Comparison of ENCODE assay signal across 33 cellular contexts in the genomic region with DNA sequence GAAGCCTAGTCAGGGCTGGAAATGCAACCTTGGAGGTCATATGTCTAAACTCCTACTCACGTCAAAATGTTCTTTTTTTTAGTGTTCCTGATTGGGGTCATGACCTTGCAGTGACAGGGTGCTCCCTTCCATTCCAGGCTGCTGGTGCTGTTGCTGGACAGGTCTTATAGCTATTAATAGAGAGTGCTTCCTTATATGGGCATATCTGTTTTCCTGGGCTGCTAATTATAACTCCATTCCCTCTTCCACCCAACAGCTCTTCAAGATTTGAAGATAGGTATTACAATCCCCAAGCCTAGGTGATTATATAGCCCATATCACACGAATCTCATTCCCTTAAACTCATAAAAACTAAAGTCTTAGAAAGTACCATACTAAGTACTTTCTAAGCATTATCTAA. TPM values are rescaled to one million over a fixed set of nuclear protein-coding genes. Genes with fewer than 3 reads are reported as not detected.
"Had no signal": no experiment of that assay in that cellular context is flagged by ENCODE, and none has a peak within 500 bp of the region (broad histone marks: within the 10 kb centered on the region; RNA-seq: fewer than 3 reads in every experiment).

No MANE protein-coding gene starts in this region.

- H3K9me3 Mint-ChIP-seq: mesothelial cell of epicardium; natural killer cell; stimulated activated memory B cell treated with anti-CD40 and anti-IgM and Interleukin-4, amounts not matched to agents 10 μg/mL and 1 μg/mL and 100 μg/mL, for 72 hours; stimulated activated naive CD8-positive, alpha-beta T cell treated with anti-CD3 and anti-CD28 coated beads, Interleukin-15, amount 100 ng/mL, for 72 hours had no signal

- FAIRE-seq: urothelium cell line had no signal

- H3K36me3 Mint-ChIP-seq: mesothelial cell of epicardium; stimulated activated memory B cell treated with anti-CD40 and anti-IgM and Interleukin-4, amounts not matched to agents 10 μg/mL and 1 μg/mL and 100 μg/mL, for 72 hours had no signal

- H3K27ac Mint-ChIP-seq: mesothelial cell of epicardium; natural killer cell; stimulated activated memory B cell treated with anti-CD40 and anti-IgM and Interleukin-4, amounts not matched to agents 10 μg/mL and 1 μg/mL and 100 μg/mL, for 72 hours; stimulated activated naive CD8-positive, alpha-beta T cell treated with anti-CD3 and anti-CD28 coated beads, Interleukin-15, amount 100 ng/mL, for 72 hours had no signal

- DNase-seq: heart right ventricle; islet precursor cell; kidney glomerular epithelial cell; left cardiac atrium; lower lobe of right lung; mammary epithelial cell; mesenchymal stem cell; naive B cell; natural killer cell; nucleus accumbens; psoas muscle; stimulated activated CD4-positive, alpha-beta T cell treated with anti-CD3 and anti-CD28 coated beads, Interleukin-1b, Interleukin-23, amount 100 ng/mL, for 48 hours; stimulated activated CD4-positive, alpha-beta T cell treated with anti-CD3 and anti-CD28 coated beads, Interleukin-2, amount 100 ng/mL, for 48 hours; stimulated activated CD4-positive, alpha-beta T cell treated with anti-CD3 and anti-CD28 coated beads, Interleukin-4, amount 100 ng/mL, for 4 hours; stimulated activated CD8-positive, alpha-beta memory T cell treated with anti-CD3 and anti-CD28 coated beads, Interleukin-4, amount 100 ng/mL, for 48 hours; stimulated activated naive CD4-positive, alpha-beta T cell treated with Interleukin-2 at 50 U/mL for 16 hours; stimulated activated naive CD8-positive, alpha-beta T cell treated with anti-CD3 and anti-CD28 coated beads, Interleukin-15, amount 100 ng/mL, for 72 hours; substantia nigra; thyroid gland; transverse colon; upper lobe of right lung had no signal

- H3K4me1 Mint-ChIP-seq: natural killer cell had no signal

- H3K4me3 Mint-ChIP-seq: mesothelial cell of epicardium; natural killer cell; neural crest cell; stimulated activated memory B cell treated with anti-CD40 and anti-IgM and Interleukin-4, amounts not matched to agents 10 μg/mL and 1 μg/mL and 100 μg/mL, for 72 hours; stimulated activated naive CD8-positive, alpha-beta T cell treated with anti-CD3 and anti-CD28 coated beads, Interleukin-15, amount 100 ng/mL, for 72 hours had no signal

- H3K4me3 ChIP-seq: heart right ventricle, hepatocyte, left lung, lower lobe of right lung, psoas muscle, smooth muscle cell, thyroid gland, transverse colon, upper lobe of right lung had no signal

- H3K36me3 ChIP-seq: heart right ventricle, left lung, lower lobe of right lung, thyroid gland, transverse colon, upper lobe of right lung had no signal

- H3K4me1 ChIP-seq: left lung, parathyroid adenoma, psoas muscle had no signal

- H3K27ac ChIP-seq: heart right ventricle, hepatocyte, left lung, lower lobe of right lung, parathyroid adenoma, psoas muscle, thyroid gland, transverse colon, upper lobe of right lung had no signal

- H3K9ac ChIP-seq: parathyroid adenoma had no signal

- H3K9me3 ChIP-seq: heart right ventricle, left lung, lower lobe of right lung, psoas muscle, thyroid gland, transverse colon, upper lobe of right lung had no signal

- ATAC-seq: heart right ventricle; left cardiac atrium; left lung; lower lobe of right lung; natural killer cell; psoas muscle; stimulated activated memory B cell treated with anti-CD40 and anti-IgM and Interleukin-4, amounts not matched to agents 10 μg/mL and 1 μg/mL and 100 μg/mL, for 72 hours; stimulated activated naive CD8-positive, alpha-beta T cell treated with anti-CD3 and anti-CD28 coated beads, Interleukin-15, amount 100 ng/mL, for 72 hours; upper lobe of right lung had no signal

RNA-seq across cellular contexts. Expression of a gene that starts 12.6 kb away (rescaled TPM):
- total RNA-seq: liver, mammary epithelial cell, mononuclear cell, natural killer cell, osteocyte, smooth muscle cell, temporal lobe had no signal
- polyA plus RNA-seq: hepatocyte, liver, mammary epithelial cell, smooth muscle cell had no signal

RNA-seq across cellular contexts. Expression of a gene that starts 18.4 kb away (rescaled TPM):
- total RNA-seq: liver, mammary epithelial cell, natural killer cell, osteocyte, smooth muscle cell, temporal lobe had no signal
- polyA plus RNA-seq: hepatocyte, liver, mammary epithelial cell, smooth muscle cell had no signal

RNA-seq across cellular contexts. Expression of a gene that starts 18.8 kb away (rescaled TPM):
- total RNA-seq: hepatocyte, liver, mammary epithelial cell, mesothelial cell of epicardium, mononuclear cell, neural crest cell, osteocyte, smooth muscle cell, temporal lobe had no signal
- polyA plus RNA-seq: hepatocyte, liver, mammary epithelial cell, smooth muscle cell had no signal

RNA-seq across cellular contexts. Expression of a gene that starts 40.2 kb away (rescaled TPM):
- total RNA-seq: mononuclear cell, natural killer cell, neural crest cell, osteocyte had no signal
- polyA plus RNA-seq: hepatocyte, mammary epithelial cell, smooth muscle cell had no signal

RNA-seq across cellular contexts. Expression of a gene that starts 47.2 kb away (rescaled TPM):
- total RNA-seq: liver, mammary epithelial cell, mononuclear cell, natural killer cell, neural crest cell, osteocyte, temporal lobe had no signal
- polyA plus RNA-seq: mammary epithelial cell had no signal
